In the genomic region with DNA sequence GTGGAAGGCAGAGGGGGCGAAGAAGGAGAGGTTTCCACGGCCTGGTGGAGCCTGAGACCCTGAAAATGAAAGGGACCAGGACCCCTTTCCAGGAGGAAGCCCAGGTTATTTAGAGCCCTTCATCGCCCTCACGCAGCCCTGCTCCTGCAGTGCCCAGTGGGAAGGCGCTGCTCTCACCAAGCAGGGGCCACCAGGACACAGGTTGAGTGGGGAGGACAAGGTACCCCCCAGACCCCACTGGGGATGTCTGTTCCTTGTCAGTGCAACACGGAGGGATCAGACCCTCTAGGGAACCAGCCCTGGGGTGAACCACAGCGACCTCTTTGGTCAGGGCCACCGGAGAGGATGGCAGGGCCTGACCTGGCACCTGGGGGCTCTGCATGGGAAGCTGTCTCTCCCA, we compare ENCODE assay signal across 21 cellular contexts.
DNase-seq lines count a peak whose midpoint lies in the region; FAIRE-seq and TF ChIP-seq lines count a peak whose summit lies in the region.
"Had no signal": no experiment of that assay in that cellular context is flagged by ENCODE, and none has a peak within 500 bp of the region (broad histone marks: within the 10 kb centered on the region; RNA-seq: fewer than 3 reads in every experiment).

No MANE protein-coding gene starts in this region.

- H3K4me1 ChIP-seq in sigmoid colon = no peaks in the 10 kb centered on the region
- H3K4me1 ChIP-seq: BE2C, Caco-2 had no signal

- no peak overlapping the region for H3K4me3 Mint-ChIP-seq in chondrocyte (ENCODE audit: unreplicated experiment)
- H3K4me3 Mint-ChIP-seq: CD4-positive, alpha-beta T cell; CD8-positive, alpha-beta T cell had no signal

- no peaks in the 10 kb centered on the region for H3K27me3 Mint-ChIP-seq in chondrocyte (ENCODE audit: low read depth)

- peaks cover 0 to 7% (median 1%) of the 10 kb centered on the region in 4 donors for H3K9me3 ChIP-seq in sigmoid colon
- H3K9me3 ChIP-seq: BE2C had no signal

- no peak for TF ChIP-seq POLR2A in sigmoid colon (IDR thresholded peaks at IDR 0.05)

- no peak overlapping the region for H3K27ac Mint-ChIP-seq in chondrocyte (ENCODE audit: unreplicated experiment)
- H3K27ac Mint-ChIP-seq: CD4-positive, alpha-beta T cell; CD8-positive, alpha-beta T cell had no signal

- peaks cover 2% of the 10 kb centered on the region for H3K36me3 Mint-ChIP-seq in chondrocyte (ENCODE audit: low read depth)
- H3K36me3 Mint-ChIP-seq: CD8-positive, alpha-beta T cell had no signal

- peak; percentile 72 for DNase-seq in chondrocyte (ENCODE audit: low spot score)
- peak; percentile 42 for DNase-seq in sigmoid colon
- DNase-seq in frontal cortex (ENCODE audit: low spot score in 2 of 2) = no peak
- no peak for DNase-seq in Kasumi-1 (lab: John Stamatoyannopoulos, UW)
- DNase-seq in NCI-H1105 treated with DMSO at 0.1 percent for 48 hours (lab: John Stamatoyannopoulos, UW) = no peak
- DNase-seq: 8988T; ACHN; BE2C; Caco-2; Calu3; CD4-positive, alpha-beta T cell; CD8-positive, alpha-beta T cell; DMS79 treated with DMSO at 0.1 percent for 48 hours; GF-D8 had no signal

- H3K27ac ChIP-seq in sigmoid colon = no peak overlapping the region
- H3K27ac ChIP-seq: BLaER1 treated with 17β-estradiol and CSF1 and Interleukin-3, amounts not matched to agents 10 nM and 100 nM; C4-2B had no signal

- peaks cover 27% of the 10 kb centered on the region for H3K4me1 Mint-ChIP-seq in chondrocyte (ENCODE audit: low read depth)

- TF ChIP-seq CTCF in chondrocyte (IDR thresholded peaks at IDR 0.05) (no peak), sigmoid colon (IDR thresholded peaks at IDR 0.05) (no peak)

- H3K27me3 ChIP-seq in sigmoid colon = peaks cover 0 to 11% (median 2%) of the 10 kb centered on the region in 3 donors
- H3K27me3 ChIP-seq: BE2C; BLaER1 treated with 17β-estradiol and CSF1 and Interleukin-3, amounts not matched to agents 10 nM and 100 nM had no signal

- 84 to 87% methylated on average over 8 of the region's 8 CpGs for WGBS in sigmoid colon, 2 donors

- no peak for TF ChIP-seq EP300 in sigmoid colon (IDR thresholded peaks at IDR 0.05)

- no peak overlapping the region for H3K4me3 ChIP-seq in sigmoid colon
- H3K4me3 ChIP-seq: BLaER1 treated with 17β-estradiol and CSF1 and Interleukin-3, amounts not matched to agents 10 nM and 100 nM had no signal

- no peaks in the 10 kb centered on the region for H3K36me3 ChIP-seq in sigmoid colon
- H3K36me3 ChIP-seq: BE2C; BLaER1 treated with 17β-estradiol and CSF1 and Interleukin-3, amounts not matched to agents 10 nM and 100 nM had no signal

- FAIRE-seq in frontal cortex (lab: Jason Lieb, UNC) = no peak
- FAIRE-seq: A204.1, D721Med, G401.6, GM12891, GM19239 had no signal

- H3K9me3 Mint-ChIP-seq in chondrocyte (ENCODE audit: low read depth) = peaks cover 4% of the 10 kb centered on the region

- intact Hi-C loops in sigmoid colon (cut with DNase I) = no loop called here

Comparison
In these comparisons a context has a peak if more than half of its experiments do, and no peak if none do; other contexts are left out.
1. DNase-seq: peak in chondrocyte (single experiment) and sigmoid colon (single experiment); none in frontal cortex (0 of 2), Kasumi-1 (0 of 2) and NCI-H1105 treated with DMSO at 0.1 percent for 48 hours (single experiment).